In the genomic region with DNA sequence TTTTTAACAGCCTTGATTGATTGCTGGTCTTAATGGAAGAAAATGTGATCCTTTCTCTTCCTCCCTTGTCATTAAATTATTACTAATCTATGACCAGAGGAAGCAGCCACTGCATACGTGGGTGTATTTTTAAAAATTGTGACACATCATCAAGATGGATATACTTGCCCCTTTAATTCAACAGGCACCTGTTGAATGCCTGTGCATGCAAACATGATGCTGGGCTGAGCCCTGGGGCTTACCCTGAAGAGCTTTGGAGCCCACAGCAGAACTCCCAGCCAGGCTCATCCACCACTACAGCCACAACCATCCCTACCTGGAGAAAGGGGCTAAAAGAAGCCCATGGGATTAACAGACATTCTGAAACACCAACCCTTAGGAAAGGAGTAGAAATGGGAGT, we compare ENCODE assay signal across 7 cellular contexts.
"Had no signal": no experiment of that assay in that cellular context is flagged by ENCODE, and none has a peak within 500 bp of the region (broad histone marks: within the 10 kb centered on the region; RNA-seq: fewer than 3 reads in every experiment).

No MANE protein-coding gene starts in this region.

- DNase-seq: GDM1, GF-D8 had no signal

- H3K4me3 ChIP-seq: GM12878 had no signal

- FAIRE-seq: G401.6, GM12878, GM12892, GM18507, GM19239 had no signal
